1 cellular context compared by ENCODE assay signal in the genomic region with DNA sequence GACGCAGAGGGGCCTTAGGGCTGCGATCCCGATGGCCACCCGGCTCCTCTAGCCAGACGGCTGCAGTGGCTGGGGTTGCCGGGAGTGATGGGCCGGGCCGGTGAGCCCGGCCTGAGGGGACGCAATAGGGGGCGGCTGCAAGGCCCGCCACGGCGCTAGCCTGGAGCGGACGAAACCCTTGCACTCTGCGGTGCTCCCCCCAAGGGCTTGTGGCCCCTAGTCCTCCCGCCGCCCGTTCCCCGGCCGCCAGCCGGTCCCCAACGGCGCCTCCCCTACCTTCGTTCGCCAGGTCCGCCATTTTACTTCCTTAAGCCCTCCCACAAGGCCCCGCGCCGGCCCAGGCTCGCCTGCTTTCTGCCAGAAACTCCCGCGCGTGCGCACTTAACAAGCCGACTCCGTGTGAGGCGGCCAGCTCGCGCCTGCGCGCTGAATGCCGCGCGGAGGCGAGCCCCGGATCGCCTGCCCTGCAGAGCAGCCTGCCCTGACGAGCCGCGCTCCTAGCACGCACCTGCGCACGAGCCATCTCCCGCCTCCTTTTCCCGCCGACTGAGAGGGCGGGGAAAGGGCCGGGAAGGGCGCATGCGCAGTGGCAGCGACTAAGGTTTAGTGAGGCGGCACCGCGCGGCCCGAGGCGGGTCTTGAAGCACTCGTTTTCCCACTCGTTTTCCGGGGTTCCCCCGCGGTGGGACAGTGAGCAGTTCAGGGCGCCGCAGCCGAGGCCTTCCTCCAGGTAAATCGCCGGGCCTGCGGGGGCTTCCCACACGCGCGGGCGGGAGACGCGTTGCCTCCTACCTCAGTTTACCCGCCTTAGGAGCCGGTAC.
A peak's percentile ranks its signal among the peaks of the same experiment; 100 is the strongest.
TF ChIP-seq lines count a peak whose summit lies in the region.

A gene with protein sequence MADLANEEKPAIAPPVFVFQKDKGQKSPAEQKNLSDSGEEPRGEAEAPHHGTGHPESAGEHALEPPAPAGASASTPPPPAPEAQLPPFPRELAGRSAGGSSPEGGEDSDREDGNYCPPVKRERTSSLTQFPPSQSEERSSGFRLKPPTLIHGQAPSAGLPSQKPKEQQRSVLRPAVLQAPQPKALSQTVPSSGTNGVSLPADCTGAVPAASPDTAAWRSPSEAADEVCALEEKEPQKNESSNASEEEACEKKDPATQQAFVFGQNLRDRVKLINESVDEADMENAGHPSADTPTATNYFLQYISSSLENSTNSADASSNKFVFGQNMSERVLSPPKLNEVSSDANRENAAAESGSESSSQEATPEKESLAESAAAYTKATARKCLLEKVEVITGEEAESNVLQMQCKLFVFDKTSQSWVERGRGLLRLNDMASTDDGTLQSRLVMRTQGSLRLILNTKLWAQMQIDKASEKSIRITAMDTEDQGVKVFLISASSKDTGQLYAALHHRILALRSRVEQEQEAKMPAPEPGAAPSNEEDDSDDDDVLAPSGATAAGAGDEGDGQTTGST (minus strand): TSS at position 356 of the 821 bp plus-strand sequence. CDS start 58 bp downstream, at position 298.

TF ChIP-seq in HepG2, 621 proteins besides CTCF, POLR2A, EP300 and RAD21 (continued from another document and continues in another):
- TF ChIP-seq, protein P1, sequence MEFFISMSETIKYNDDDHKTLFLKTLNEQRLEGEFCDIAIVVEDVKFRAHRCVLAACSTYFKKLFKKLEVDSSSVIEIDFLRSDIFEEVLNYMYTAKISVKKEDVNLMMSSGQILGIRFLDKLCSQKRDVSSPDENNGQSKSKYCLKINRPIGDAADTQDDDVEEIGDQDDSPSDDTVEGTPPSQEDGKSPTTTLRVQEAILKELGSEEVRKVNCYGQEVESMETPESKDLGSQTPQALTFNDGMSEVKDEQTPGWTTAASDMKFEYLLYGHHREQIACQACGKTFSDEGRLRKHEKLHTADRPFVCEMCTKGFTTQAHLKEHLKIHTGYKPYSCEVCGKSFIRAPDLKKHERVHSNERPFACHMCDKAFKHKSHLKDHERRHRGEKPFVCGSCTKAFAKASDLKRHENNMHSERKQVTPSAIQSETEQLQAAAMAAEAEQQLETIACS (CRISPR knock-in tag; IDR thresholded peaks at IDR 0.05): peak; percentile 84
- TF ChIP-seq SKI (IDR thresholded peaks at IDR 0.05; ENCODE audit: partially characterized antibody) (no peak), NFIB (CRISPR knock-in tag; IDR thresholded peaks at IDR 0.05; ENCODE audit: borderline replicate concordance) (peak; percentile 97), EEA1 (CRISPR knock-in tag; IDR thresholded peaks at IDR 0.05; ENCODE audit: borderline replicate concordance) (peak; percentile 100), KLF9 (CRISPR knock-in tag; IDR thresholded peaks at IDR 0.05; ENCODE audit: low read depth) (peak; percentile 100), SAP130 (CRISPR knock-in tag; IDR thresholded peaks at IDR 0.05; ENCODE audit: low read depth) (peak; percentile 90), ZNF460 (CRISPR knock-in tag; IDR thresholded peaks at IDR 0.05; ENCODE audit: borderline replicate concordance) (peak; percentile 77; the same call in 1 of the 2 replicates), ZBTB7A (CRISPR knock-in tag; IDR thresholded peaks at IDR 0.05) (peak; percentile 99), ZNF652 (CRISPR knock-in tag; IDR thresholded peaks at IDR 0.05; ENCODE audit: borderline replicate concordance, low read depth) (peak; percentile 82), CEBPB (IDR thresholded peaks at IDR 0.05; ENCODE audit: borderline replicate concordance, low read depth, low read length) (no peak), ZNF749 (CRISPR knock-in tag; IDR thresholded peaks at IDR 0.05; ENCODE audit: borderline replicate concordance) (peak; percentile 100), ZNF331 (CRISPR knock-in tag; IDR thresholded peaks at IDR 0.05) (peak; percentile 99), SIN3A (IDR thresholded peaks at IDR 0.05; ENCODE audit: borderline replicate concordance, low read depth, low read length) (peak; percentile 33; the same call in 1 of the 2 replicates), TOE1 (CRISPR knock-in tag; IDR thresholded peaks at IDR 0.05) (peak; percentile 100), ZNF598 (CRISPR knock-in tag; IDR thresholded peaks at IDR 0.05; ENCODE audit: borderline replicate concordance) (peak; percentile 100), BHLHE40 (IDR thresholded peaks at IDR 0.05; ENCODE audit: low read length) (peak; percentile 72), ZSCAN20 (CRISPR knock-in tag; IDR thresholded peaks at IDR 0.05; ENCODE audit: borderline replicate concordance) (peak; percentile 100), AKAP8 (CRISPR knock-in tag; IDR thresholded peaks at IDR 0.05) (peak; percentile 99), HNRNPUL1 (IDR thresholded peaks at IDR 0.05; ENCODE audit: low read depth, low read length) (peak; percentile 18; the same call in 1 of the 2 replicates), HNRNPH1 (optimal IDR thresholded peaks at IDR 0.05; ENCODE audit: low read depth, low read length) (no peak), ZNF138 (CRISPR knock-in tag; IDR thresholded peaks at IDR 0.05; ENCODE audit: low read depth) (peak; percentile 100), NFRKB (IDR thresholded peaks at IDR 0.05) (no peak), SIX1 (CRISPR knock-in tag; IDR thresholded peaks at IDR 0.05; ENCODE audit: borderline replicate concordance) (peak; percentile 83), PTBP1 (IDR thresholded peaks at IDR 0.05; ENCODE audit: low read depth, low read length, poor library complexity, severe bottlenecking) (no peak)
- TF ChIP-seq, protein P2, sequence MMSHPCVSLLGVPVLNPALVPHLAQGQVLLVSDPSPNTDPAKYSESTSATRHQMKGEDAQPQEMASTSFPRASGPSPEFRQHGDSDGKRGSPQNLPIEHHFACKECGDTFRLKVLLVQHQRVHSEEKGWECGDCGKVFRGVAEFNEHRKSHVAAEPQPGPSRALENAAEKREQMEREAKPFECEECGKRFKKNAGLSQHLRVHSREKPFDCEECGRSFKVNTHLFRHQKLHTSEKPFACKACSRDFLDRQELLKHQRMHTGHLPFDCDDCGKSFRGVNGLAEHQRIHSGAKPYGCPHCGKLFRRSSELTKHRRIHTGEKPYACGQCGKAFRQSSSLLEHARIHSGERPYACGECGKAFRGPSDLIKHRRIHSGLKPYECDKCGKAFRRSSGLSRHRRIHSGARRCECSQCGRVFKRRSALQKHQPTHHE (CRISPR knock-in tag; IDR thresholded peaks at IDR 0.05; ENCODE audit: borderline replicate concordance): peak; percentile 100
- TF ChIP-seq, protein P3, sequence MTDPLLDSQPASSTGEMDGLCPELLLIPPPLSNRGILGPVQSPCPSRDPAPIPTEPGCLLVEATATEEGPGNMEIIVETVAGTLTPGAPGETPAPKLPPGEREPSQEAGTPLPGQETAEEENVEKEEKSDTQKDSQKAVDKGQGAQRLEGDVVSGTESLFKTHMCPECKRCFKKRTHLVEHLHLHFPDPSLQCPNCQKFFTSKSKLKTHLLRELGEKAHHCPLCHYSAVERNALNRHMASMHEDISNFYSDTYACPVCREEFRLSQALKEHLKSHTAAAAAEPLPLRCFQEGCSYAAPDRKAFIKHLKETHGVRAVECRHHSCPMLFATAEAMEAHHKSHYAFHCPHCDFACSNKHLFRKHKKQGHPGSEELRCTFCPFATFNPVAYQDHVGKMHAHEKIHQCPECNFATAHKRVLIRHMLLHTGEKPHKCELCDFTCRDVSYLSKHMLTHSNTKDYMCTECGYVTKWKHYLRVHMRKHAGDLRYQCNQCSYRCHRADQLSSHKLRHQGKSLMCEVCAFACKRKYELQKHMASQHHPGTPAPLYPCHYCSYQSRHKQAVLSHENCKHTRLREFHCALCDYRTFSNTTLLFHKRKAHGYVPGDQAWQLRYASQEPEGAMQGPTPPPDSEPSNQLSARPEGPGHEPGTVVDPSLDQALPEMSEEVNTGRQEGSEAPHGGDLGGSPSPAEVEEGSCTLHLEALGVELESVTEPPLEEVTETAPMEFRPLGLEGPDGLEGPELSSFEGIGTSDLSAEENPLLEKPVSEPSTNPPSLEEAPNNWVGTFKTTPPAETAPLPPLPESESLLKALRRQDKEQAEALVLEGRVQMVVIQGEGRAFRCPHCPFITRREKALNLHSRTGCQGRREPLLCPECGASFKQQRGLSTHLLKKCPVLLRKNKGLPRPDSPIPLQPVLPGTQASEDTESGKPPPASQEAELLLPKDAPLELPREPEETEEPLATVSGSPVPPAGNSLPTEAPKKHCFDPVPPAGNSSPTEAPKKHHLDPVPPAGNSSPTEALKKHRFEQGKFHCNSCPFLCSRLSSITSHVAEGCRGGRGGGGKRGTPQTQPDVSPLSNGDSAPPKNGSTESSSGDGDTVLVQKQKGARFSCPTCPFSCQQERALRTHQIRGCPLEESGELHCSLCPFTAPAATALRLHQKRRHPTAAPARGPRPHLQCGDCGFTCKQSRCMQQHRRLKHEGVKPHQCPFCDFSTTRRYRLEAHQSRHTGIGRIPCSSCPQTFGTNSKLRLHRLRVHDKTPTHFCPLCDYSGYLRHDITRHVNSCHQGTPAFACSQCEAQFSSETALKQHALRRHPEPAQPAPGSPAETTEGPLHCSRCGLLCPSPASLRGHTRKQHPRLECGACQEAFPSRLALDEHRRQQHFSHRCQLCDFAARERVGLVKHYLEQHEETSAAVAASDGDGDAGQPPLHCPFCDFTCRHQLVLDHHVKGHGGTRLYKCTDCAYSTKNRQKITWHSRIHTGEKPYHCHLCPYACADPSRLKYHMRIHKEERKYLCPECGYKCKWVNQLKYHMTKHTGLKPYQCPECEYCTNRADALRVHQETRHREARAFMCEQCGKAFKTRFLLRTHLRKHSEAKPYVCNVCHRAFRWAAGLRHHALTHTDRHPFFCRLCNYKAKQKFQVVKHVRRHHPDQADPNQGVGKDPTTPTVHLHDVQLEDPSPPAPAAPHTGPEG (CRISPR knock-in tag; IDR thresholded peaks at IDR 0.05): peak; percentile 99
- TF ChIP-seq, protein P4, sequence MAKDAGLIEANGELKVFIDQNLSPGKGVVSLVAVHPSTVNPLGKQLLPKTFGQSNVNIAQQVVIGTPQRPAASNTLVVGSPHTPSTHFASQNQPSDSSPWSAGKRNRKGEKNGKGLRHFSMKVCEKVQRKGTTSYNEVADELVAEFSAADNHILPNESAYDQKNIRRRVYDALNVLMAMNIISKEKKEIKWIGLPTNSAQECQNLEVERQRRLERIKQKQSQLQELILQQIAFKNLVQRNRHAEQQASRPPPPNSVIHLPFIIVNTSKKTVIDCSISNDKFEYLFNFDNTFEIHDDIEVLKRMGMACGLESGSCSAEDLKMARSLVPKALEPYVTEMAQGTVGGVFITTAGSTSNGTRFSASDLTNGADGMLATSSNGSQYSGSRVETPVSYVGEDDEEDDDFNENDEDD (CRISPR knock-in tag; IDR thresholded peaks at IDR 0.05; ENCODE audit: borderline replicate concordance): peak; percentile 100
- TF ChIP-seq, protein P5, sequence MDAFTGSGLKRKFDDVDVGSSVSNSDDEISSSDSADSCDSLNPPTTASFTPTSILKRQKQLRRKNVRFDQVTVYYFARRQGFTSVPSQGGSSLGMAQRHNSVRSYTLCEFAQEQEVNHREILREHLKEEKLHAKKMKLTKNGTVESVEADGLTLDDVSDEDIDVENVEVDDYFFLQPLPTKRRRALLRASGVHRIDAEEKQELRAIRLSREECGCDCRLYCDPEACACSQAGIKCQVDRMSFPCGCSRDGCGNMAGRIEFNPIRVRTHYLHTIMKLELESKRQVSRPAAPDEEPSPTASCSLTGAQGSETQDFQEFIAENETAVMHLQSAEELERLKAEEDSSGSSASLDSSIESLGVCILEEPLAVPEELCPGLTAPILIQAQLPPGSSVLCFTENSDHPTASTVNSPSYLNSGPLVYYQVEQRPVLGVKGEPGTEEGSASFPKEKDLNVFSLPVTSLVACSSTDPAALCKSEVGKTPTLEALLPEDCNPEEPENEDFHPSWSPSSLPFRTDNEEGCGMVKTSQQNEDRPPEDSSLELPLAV (CRISPR knock-in tag; conservative IDR thresholded peaks at IDR 0.05; ENCODE audit: low read depth): no peak; the same call in 1 of the 2 replicates
- TF ChIP-seq, protein P6, sequence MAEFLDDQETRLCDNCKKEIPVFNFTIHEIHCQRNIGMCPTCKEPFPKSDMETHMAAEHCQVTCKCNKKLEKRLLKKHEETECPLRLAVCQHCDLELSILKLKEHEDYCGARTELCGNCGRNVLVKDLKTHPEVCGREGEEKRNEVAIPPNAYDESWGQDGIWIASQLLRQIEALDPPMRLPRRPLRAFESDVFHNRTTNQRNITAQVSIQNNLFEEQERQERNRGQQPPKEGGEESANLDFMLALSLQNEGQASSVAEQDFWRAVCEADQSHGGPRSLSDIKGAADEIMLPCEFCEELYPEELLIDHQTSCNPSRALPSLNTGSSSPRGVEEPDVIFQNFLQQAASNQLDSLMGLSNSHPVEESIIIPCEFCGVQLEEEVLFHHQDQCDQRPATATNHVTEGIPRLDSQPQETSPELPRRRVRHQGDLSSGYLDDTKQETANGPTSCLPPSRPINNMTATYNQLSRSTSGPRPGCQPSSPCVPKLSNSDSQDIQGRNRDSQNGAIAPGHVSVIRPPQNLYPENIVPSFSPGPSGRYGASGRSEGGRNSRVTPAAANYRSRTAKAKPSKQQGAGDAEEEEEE (CRISPR knock-in tag; IDR thresholded peaks at IDR 0.05; ENCODE audit: borderline replicate concordance): peak; percentile 100
- TF ChIP-seq, protein P7, sequence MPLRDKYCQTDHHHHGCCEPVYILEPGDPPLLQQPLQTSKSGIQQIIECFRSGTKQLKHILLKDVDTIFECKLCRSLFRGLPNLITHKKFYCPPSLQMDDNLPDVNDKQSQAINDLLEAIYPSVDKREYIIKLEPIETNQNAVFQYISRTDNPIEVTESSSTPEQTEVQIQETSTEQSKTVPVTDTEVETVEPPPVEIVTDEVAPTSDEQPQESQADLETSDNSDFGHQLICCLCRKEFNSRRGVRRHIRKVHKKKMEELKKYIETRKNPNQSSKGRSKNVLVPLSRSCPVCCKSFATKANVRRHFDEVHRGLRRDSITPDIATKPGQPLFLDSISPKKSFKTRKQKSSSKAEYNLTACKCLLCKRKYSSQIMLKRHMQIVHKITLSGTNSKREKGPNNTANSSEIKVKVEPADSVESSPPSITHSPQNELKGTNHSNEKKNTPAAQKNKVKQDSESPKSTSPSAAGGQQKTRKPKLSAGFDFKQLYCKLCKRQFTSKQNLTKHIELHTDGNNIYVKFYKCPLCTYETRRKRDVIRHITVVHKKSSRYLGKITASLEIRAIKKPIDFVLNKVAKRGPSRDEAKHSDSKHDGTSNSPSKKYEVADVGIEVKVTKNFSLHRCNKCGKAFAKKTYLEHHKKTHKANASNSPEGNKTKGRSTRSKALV (CRISPR knock-in tag; IDR thresholded peaks at IDR 0.05): peak; percentile 100
- TF ChIP-seq, protein P8, sequence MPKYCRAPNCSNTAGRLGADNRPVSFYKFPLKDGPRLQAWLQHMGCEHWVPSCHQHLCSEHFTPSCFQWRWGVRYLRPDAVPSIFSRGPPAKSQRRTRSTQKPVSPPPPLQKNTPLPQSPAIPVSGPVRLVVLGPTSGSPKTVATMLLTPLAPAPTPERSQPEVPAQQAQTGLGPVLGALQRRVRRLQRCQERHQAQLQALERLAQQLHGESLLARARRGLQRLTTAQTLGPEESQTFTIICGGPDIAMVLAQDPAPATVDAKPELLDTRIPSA (CRISPR knock-in tag; IDR thresholded peaks at IDR 0.05; ENCODE audit: borderline replicate concordance): peak; percentile 100
- TF ChIP-seq, protein P9, sequence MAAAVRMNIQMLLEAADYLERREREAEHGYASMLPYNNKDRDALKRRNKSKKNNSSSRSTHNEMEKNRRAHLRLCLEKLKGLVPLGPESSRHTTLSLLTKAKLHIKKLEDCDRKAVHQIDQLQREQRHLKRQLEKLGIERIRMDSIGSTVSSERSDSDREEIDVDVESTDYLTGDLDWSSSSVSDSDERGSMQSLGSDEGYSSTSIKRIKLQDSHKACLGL (CRISPR knock-in tag; IDR thresholded peaks at IDR 0.05): peak; percentile 100
- TF ChIP-seq, protein P10, sequence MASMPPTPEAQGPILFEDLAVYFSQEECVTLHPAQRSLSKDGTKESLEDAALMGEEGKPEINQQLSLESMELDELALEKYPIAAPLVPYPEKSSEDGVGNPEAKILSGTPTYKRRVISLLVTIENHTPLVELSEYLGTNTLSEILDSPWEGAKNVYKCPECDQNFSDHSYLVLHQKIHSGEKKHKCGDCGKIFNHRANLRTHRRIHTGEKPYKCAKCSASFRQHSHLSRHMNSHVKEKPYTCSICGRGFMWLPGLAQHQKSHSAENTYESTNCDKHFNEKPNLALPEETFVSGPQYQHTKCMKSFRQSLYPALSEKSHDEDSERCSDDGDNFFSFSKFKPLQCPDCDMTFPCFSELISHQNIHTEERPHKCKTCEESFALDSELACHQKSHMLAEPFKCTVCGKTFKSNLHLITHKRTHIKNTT (CRISPR knock-in tag; IDR thresholded peaks at IDR 0.05): no peak
